19 cellular contexts compared by ENCODE assay signal in the genomic region with DNA sequence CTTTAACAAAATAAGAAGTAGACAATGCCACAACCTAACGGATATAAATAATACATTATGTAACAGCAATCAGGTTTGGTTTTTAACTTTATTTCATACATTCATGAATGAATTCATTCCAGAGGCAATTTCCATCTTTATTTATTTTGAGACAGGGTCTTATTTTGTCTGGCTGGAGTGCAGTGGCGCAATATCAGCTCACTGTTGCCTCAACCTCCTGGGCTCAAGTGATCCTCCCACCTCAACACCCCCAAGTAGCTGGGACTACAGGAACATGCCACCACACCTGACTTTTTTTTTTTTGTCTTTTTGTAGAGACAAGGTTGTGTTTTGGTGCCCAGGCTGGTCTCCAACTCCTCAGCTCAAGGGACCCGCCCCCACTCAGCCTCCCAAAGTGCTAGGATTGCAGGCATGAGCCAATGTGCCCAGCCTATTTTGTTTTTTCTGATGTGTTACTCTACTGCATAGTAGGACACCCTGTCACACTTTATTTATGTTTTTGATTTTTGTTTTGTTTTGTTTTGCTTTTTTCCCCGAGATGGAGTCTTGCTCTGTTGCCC.
"Had no signal": no experiment of that assay in that cellular context is flagged by ENCODE, and none has a peak within 500 bp of the region (broad histone marks: within the 10 kb centered on the region; RNA-seq: fewer than 3 reads in every experiment).

No MANE protein-coding gene starts in this region.

- H3K27ac ChIP-seq: esophagus muscularis mucosa, tibial artery had no signal

- H3K4me1 ChIP-seq: esophagus muscularis mucosa, tibial artery had no signal

- DNase-seq: activated B cell treated with CpG ODN at 0.5 μM for 24 hours; activated CD4-positive, alpha-beta memory T cell treated with anti-CD3 and anti-CD28 coated beads, Interleukin-2, amount 10 ng/mL, durations not matched to agents 7 days and 5 days; activated CD4-positive, alpha-beta T cell treated with anti-CD3 and anti-CD28 coated beads for 48 hours; activated CD8-positive, alpha-beta memory T cell treated with anti-CD3 and anti-CD28 coated beads, Interleukin-2, amount 10 ng/mL, durations not matched to agents 7 days and 5 days; activated naive CD4-positive, alpha-beta T cell treated with Interleukin-2 at 50 U/mL for 16 hours; effector CD8-positive, alpha-beta T cell; midbrain; stimulated activated CD8-positive, alpha-beta memory T cell treated with anti-CD3 and anti-CD28 coated beads, Interleukin-4, amount 100 ng/mL, for 48 hours; stimulated activated naive CD4-positive, alpha-beta T cell; tibial artery had no signal

- H3K9me3 Mint-ChIP-seq: activated B cell treated with CpG ODN at 0.5 μM for 24 hours; activated CD4-positive, alpha-beta memory T cell treated with anti-CD3 and anti-CD28 coated beads, Interleukin-2, amount 10 ng/mL, durations not matched to agents 7 days and 5 days; activated T-helper 2 cell treated with anti-CD3 and anti-CD28 coated beads, Interferon-gamma antibody, Interleukin-2, Interleukin-4, amounts not matched to agents 10 μg/mL and 5 μg/mL and 100 μg/mL, durations not matched to agents 14 hours and 24 hours and 36 hours; dendritic cell treated with granulocyte-macrophage colony-stimulating factor and Interleukin-4, amounts not matched to agents 40 ng/mL and 50 ng/mL, for 4 days; nephron; T-helper 2 cell treated with Interferon-gamma antibody and Interleukin-4, amounts not matched to agents 5 μg/mL and 100 μg/mL, for 36 hours had no signal

- H3K27ac Mint-ChIP-seq: activated B cell treated with CpG ODN at 0.5 μM for 24 hours; activated CD4-positive, alpha-beta memory T cell treated with anti-CD3 and anti-CD28 coated beads, Interleukin-2, amount 10 ng/mL, durations not matched to agents 7 days and 5 days; activated CD8-positive, alpha-beta memory T cell treated with anti-CD3 and anti-CD28 coated beads, Interleukin-2, amount 10 ng/mL, durations not matched to agents 7 days and 5 days; activated T-helper 2 cell treated with anti-CD3 and anti-CD28 coated beads, Interferon-gamma antibody, Interleukin-2, Interleukin-4, amounts not matched to agents 10 μg/mL and 5 μg/mL and 100 μg/mL, durations not matched to agents 14 hours and 24 hours and 36 hours; dendritic cell treated with granulocyte-macrophage colony-stimulating factor and Interleukin-4, amounts not matched to agents 40 ng/mL and 50 ng/mL, for 4 days; nephron; T-helper 2 cell treated with Interferon-gamma antibody and Interleukin-4, amounts not matched to agents 5 μg/mL and 100 μg/mL, for 36 hours had no signal

- ATAC-seq: activated CD8-positive, alpha-beta memory T cell treated with anti-CD3 and anti-CD28 coated beads, Interleukin-2, amount 10 ng/mL, durations not matched to agents 7 days and 5 days had no signal

- H3K9me3 ChIP-seq: esophagus muscularis mucosa, tibial artery had no signal

- H3K27me3 ChIP-seq: esophagus muscularis mucosa, tibial artery had no signal

- H3K4me3 Mint-ChIP-seq: activated B cell treated with CpG ODN at 0.5 μM for 24 hours; activated CD4-positive, alpha-beta memory T cell treated with anti-CD3 and anti-CD28 coated beads, Interleukin-2, amount 10 ng/mL, durations not matched to agents 7 days and 5 days; activated CD8-positive, alpha-beta memory T cell treated with anti-CD3 and anti-CD28 coated beads, Interleukin-2, amount 10 ng/mL, durations not matched to agents 7 days and 5 days; dendritic cell treated with granulocyte-macrophage colony-stimulating factor and Interleukin-4, amounts not matched to agents 40 ng/mL and 50 ng/mL, for 4 days; nephron; T-helper 2 cell treated with Interferon-gamma antibody and Interleukin-4, amounts not matched to agents 5 μg/mL and 100 μg/mL, for 36 hours had no signal

- H3K4me1 Mint-ChIP-seq: nephron had no signal

- FAIRE-seq: astrocyte, bronchial epithelial cell, TTC549, urothelium cell line had no signal

- H3K27me3 Mint-ChIP-seq: activated B cell treated with CpG ODN at 0.5 μM for 24 hours; activated CD4-positive, alpha-beta memory T cell treated with anti-CD3 and anti-CD28 coated beads, Interleukin-2, amount 10 ng/mL, durations not matched to agents 7 days and 5 days; activated CD8-positive, alpha-beta memory T cell treated with anti-CD3 and anti-CD28 coated beads, Interleukin-2, amount 10 ng/mL, durations not matched to agents 7 days and 5 days; dendritic cell treated with granulocyte-macrophage colony-stimulating factor and Interleukin-4, amounts not matched to agents 40 ng/mL and 50 ng/mL, for 4 days had no signal

- H3K4me3 ChIP-seq: esophagus muscularis mucosa, tibial artery had no signal
